In the genomic region with DNA sequence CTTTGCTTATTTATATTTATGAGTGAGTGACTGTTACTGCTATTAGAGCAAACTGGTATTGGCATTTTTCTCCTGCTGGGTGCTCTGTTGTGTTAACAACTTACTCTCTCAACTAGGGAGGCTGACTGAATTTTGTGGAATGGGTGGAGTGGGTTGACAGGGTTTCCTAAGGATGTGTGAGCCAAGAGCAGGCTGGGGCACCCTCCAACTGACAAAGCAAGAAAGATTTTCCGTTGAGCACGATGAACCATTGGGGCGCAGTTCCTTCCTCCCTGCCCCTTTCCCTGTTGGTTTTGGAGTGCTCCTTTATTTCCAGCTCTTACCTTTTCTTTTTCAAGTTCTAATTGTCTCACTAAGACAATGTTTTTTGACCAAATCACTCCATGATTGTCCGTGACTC, we compare ENCODE assay signal across 18 cellular contexts.
"Had no signal": no experiment of that assay in that cellular context is flagged by ENCODE, and none has a peak within 500 bp of the region (broad histone marks: within the 10 kb centered on the region; RNA-seq: fewer than 3 reads in every experiment).

No MANE protein-coding gene starts in this region.

- H3K4me3 ChIP-seq: coronary artery, heart left ventricle, sigmoid colon, skin epidermis, suprapubic skin, thyroid gland had no signal

- H3K9me3 Mint-ChIP-seq: naive thymus-derived CD4-positive, alpha-beta T cell; type B pancreatic cell had no signal

- H3K9me3 ChIP-seq: heart left ventricle, neutrophil, sigmoid colon, suprapubic skin, thyroid gland had no signal

- H3K27ac ChIP-seq: coronary artery, heart left ventricle, neutrophil, sigmoid colon, skin epidermis, suprapubic skin, thyroid gland had no signal

- H3K27me3 ChIP-seq: heart left ventricle, neutrophil, sigmoid colon, suprapubic skin, thyroid gland had no signal

- H3K4me1 ChIP-seq: heart left ventricle, sigmoid colon, suprapubic skin, thyroid gland had no signal

- H3K4me3 Mint-ChIP-seq: naive thymus-derived CD4-positive, alpha-beta T cell; type B pancreatic cell had no signal

- ATAC-seq: esophagus mucosa; heart left ventricle; left colon; left ventricle myocardium superior; naive thymus-derived CD4-positive, alpha-beta T cell had no signal

- H3K27me3 Mint-ChIP-seq: naive thymus-derived CD4-positive, alpha-beta T cell; type B pancreatic cell had no signal

- H3K27ac Mint-ChIP-seq: type B pancreatic cell had no signal

- DNase-seq: effector CD4-positive, alpha-beta T cell; heart left ventricle; hippocampal formation; left colon; left ventricle myocardium superior; mesendoderm; naive thymus-derived CD4-positive, alpha-beta T cell; posterior cingulate gyrus; sigmoid colon; stimulated activated CD4-positive, alpha-beta T cell treated with anti-CD3 and anti-CD28 coated beads, Interleukin-12 subunit alpha, Interleukin-12 subunit beta, amount 100 ng/mL, for 4 hours; stimulated activated naive CD8-positive, alpha-beta T cell treated with anti-CD3 and anti-CD28 coated beads, Interleukin-15, Interleukin-2, amounts not matched to agents 100 U/mL and 50 U/mL, for 24 hours; thyroid gland had no signal
